19 cellular contexts compared by ENCODE assay signal in genomic region chr3:101119535-101119934, GRCh38.
DNase-seq lines count a peak whose midpoint lies in the region; ATAC-seq, FAIRE-seq and TF ChIP-seq lines count a peak whose summit lies in the region.
"Had no signal": no experiment of that assay in that cellular context is flagged by ENCODE, and none has a peak within 500 bp of the region (broad histone marks: within the 10 kb centered on the region; RNA-seq: fewer than 3 reads in every experiment).

No MANE protein-coding gene starts in this region.

- H3K27me3 ChIP-seq in IMR-90 (ENCODE audit: control insufficient read depth, insufficient read depth, low read length): no peaks in the 10 kb centered on the region
- no peaks in the 10 kb centered on the region for H3K27me3 ChIP-seq in mammary epithelial cell (ENCODE audit: insufficient read depth, low read length)
- H3K27me3 ChIP-seq in small intestine (ENCODE audit: control insufficient read depth in 2 of 2, insufficient read depth in 2 of 2, low read length in 2 of 2): no peaks in the 10 kb centered on the region
- H3K27me3 ChIP-seq in pancreas: no peaks in the 10 kb centered on the region
- H3K27me3 ChIP-seq: right atrium auricular region, SJSA1, vagina had no signal

- H3K14ac ChIP-seq in IMR-90 (replicated peaks; ENCODE audit: low read depth, low read length): no peak overlapping the region

- no peak overlapping the region for H4K8ac ChIP-seq in IMR-90 (ENCODE audit: low read depth in 2 of 2, low read length in 2 of 2)

- DNase-seq in AG08395 (ENCODE audit: low spot score) (peak; percentile 37), IMR-90 (peak; percentile 92), mammary epithelial cell (peak; percentile 1), hepatic stellate cell (ENCODE audit: low spot score) (peak; percentile 24), small intestine (no peak), pancreas (no peak), cardiac septum (ENCODE audit: low spot score) (no peak), MV-4-11 (lab: John Stamatoyannopoulos, UW) (no peak)
- DNase-seq: activated CD8-positive, alpha-beta memory T cell treated with anti-CD3 and anti-CD28 coated beads, Interleukin-2, amount 10 ng/mL, durations not matched to agents 7 days and 5 days; activated gamma-delta T cell treated with Interleukin-2 at 50 U/mL for 16 hours; anterior cingulate cortex; hypothalamus; NCI-H2081 treated with DMSO at 0.1 percent for 48 hours; NCI-H524 treated with DMSO at 0.1 percent for 48 hours; stimulated activated CD4-positive, alpha-beta T cell treated with anti-CD3 and anti-CD28 coated beads, Interleukin-1b, Interleukin-23, amount 100 ng/mL, for 48 hours had no signal

- in situ Hi-C loops in IMR-90 (cut with MboI; ENCODE audit: low sequenced_read_pairs) (no loop called here), mammary epithelial cell (cut with MboI; ENCODE audit: low sequenced_read_pairs in 2 of 2) (no loop called here)

- no peak overlapping the region for H3K23ac ChIP-seq in IMR-90 (ENCODE audit: low read depth, low read length)

- H3K27ac ChIP-seq in IMR-90 (ENCODE audit: insufficient read depth, low read length) (no peak overlapping the region), mammary epithelial cell (ENCODE audit: insufficient read depth, low read depth, low read length) (no peak overlapping the region), small intestine (ENCODE audit: low read depth in 1 of 2, low read length in 1 of 2) (no peak overlapping the region), pancreas (no peak overlapping the region)
- H3K27ac ChIP-seq: epithelial cell of prostate, right atrium auricular region, SJSA1, vagina had no signal

- H3K79me2 ChIP-seq in mammary epithelial cell (ENCODE audit: insufficient read depth, low read length): no peaks in the 10 kb centered on the region

- no peak overlapping the region for H4K91ac ChIP-seq in IMR-90 (ENCODE audit: insufficient read depth, low read depth, low read length)

- BruUV-seq in IMR-90 (replicated peaks; lab: Mats Ljungman, UMichigan): no TSS peak
- BruUV-seq in mammary epithelial cell (replicated peaks; lab: Mats Ljungman, UMichigan): no TSS peak

- H3K9me1 ChIP-seq in IMR-90 (ENCODE audit: insufficient read depth, low read length): no peaks in the 10 kb centered on the region

- H3K56ac ChIP-seq in IMR-90 (ENCODE audit: extremely low read depth, insufficient read depth, low read length): no peak overlapping the region

- TF ChIP-seq POLR2A in IMR-90 (IDR thresholded peaks at IDR 0.05; ENCODE audit: low read depth, low read length): no peak

- H2AFZ ChIP-seq in IMR-90 (replicated peaks; ENCODE audit: low read length, poor library complexity): no peak overlapping the region
- no peak overlapping the region for H2AFZ ChIP-seq in mammary epithelial cell (ENCODE audit: low read depth, low read length)

- no peak for TF ChIP-seq RAD21 in IMR-90 (IDR thresholded peaks at IDR 0.05; ENCODE audit: low read length)

- TF ChIP-seq CTCF in IMR-90 (conservative IDR thresholded peaks at IDR 0.05; ENCODE audit: low read depth, low read length): no peak
- no peak for TF ChIP-seq CTCF in mammary epithelial cell (conservative IDR thresholded peaks at IDR 0.05 in 1 of 2, IDR thresholded peaks at IDR 0.05 in 1 of 2; ENCODE audit: extremely low read depth in 1 of 2, insufficient read depth in 1 of 2, low read depth in 1 of 2, low read length in 2 of 2)
- TF ChIP-seq CTCF in pancreas (IDR thresholded peaks at IDR 0.05): no peak

- CTCF ChIA-PET in IMR-90 (lab: Yijun Ruan, JAX) (no interaction called here), mammary epithelial cell (lab: Charles Lee; ENCODE audit: low non-redundant PET) (no interaction called here)

- H3K36me3 ChIP-seq in IMR-90 (ENCODE audit: control insufficient read depth, insufficient read depth, low read length) (no peaks in the 10 kb centered on the region), mammary epithelial cell (ENCODE audit: insufficient read depth, low read length) (no peaks in the 10 kb centered on the region), small intestine (ENCODE audit: control insufficient read depth in 2 of 2, insufficient read depth in 2 of 2, low read length in 2 of 2) (no peaks in the 10 kb centered on the region), pancreas (no peaks in the 10 kb centered on the region)
- H3K36me3 ChIP-seq: right atrium auricular region, SJSA1, vagina had no signal

- no peak overlapping the region for H3K4ac ChIP-seq in IMR-90 (ENCODE audit: low read depth, low read length)

- no peak overlapping the region for H2BK5ac ChIP-seq in IMR-90 (ENCODE audit: low read depth, low read length, poor library complexity, severe bottlenecking)

- no peak overlapping the region for H4K5ac ChIP-seq in IMR-90 (ENCODE audit: low read depth, low read length)

- H3K18ac ChIP-seq in IMR-90 (ENCODE audit: low read depth, low read length): no peak overlapping the region

- H3K9ac ChIP-seq in IMR-90 (ENCODE audit: low read depth, low read length) (no peak overlapping the region), mammary epithelial cell (ENCODE audit: insufficient read depth, low read length) (no peak overlapping the region)

- no peak overlapping the region for H2BK20ac ChIP-seq in IMR-90 (ENCODE audit: low read depth, low read length)

- no peak overlapping the region for H2BK120ac ChIP-seq in IMR-90 (ENCODE audit: low read depth, low read length)

- dilution Hi-C loops in IMR-90 (cut with HindIII; ENCODE audit: low sequenced_read_pairs, unreplicated experiment) (no loop called here), mammary epithelial cell (cut with HindIII; ENCODE audit: low sequenced_read_pairs) (no loop called here)

- ATAC-seq in IMR-90 (ENCODE audit: low read depth) (peak; percentile 89), pancreas (no peak)
- ATAC-seq: activated CD8-positive, alpha-beta memory T cell treated with anti-CD3 and anti-CD28 coated beads, Interleukin-2, amount 10 ng/mL, durations not matched to agents 7 days and 5 days had no signal

- H3K4me2 ChIP-seq in IMR-90 (ENCODE audit: low read depth, low read length): no peak overlapping the region
- H3K4me2 ChIP-seq in mammary epithelial cell (ENCODE audit: insufficient read depth, low read depth, low read length): no peak overlapping the region

- no peak overlapping the region for H2BK15ac ChIP-seq in IMR-90 (ENCODE audit: low read depth, low read length)

- no peak overlapping the region for H2AK9ac ChIP-seq in IMR-90 (replicated peaks; ENCODE audit: low read depth, low read length, poor library complexity)

- FAIRE-seq in small intestine (lab: Jason Lieb, UNC) (no peak), pancreas (lab: Jason Lieb, UNC) (no peak)

- no peak overlapping the region for H2AK5ac ChIP-seq in IMR-90 (ENCODE audit: low read depth, low read length)

- H3K4me3 ChIP-seq in IMR-90 (ENCODE audit: insufficient read depth, low read depth, low read length) (no peak overlapping the region), mammary epithelial cell (replicated peaks in 1 of 3; ENCODE audit: insufficient read depth in 1 of 3, low read depth in 2 of 3, low read length in 3 of 3) (no peak overlapping the region), small intestine (ENCODE audit: low read depth in 1 of 2, low read length in 2 of 2) (no peak overlapping the region), pancreas (no peak overlapping the region)
- H3K4me3 ChIP-seq: right atrium auricular region, SJSA1, vagina had no signal

- WGBS in IMR-90 (ENCODE audit: extremely low coverage in 2 of 2, insufficient read length in 1 of 2), 2 experiments: no CpG with 5 or more reads among the region's 3 CpGs
- WGBS in mammary epithelial cell (ENCODE audit: low coverage, missing lambda C conversion rate): 76% methylated on average over 3 of the region's 3 CpGs
- 78 to 82% (median 79%) methylated on average over 3 of the region's 3 CpGs for WGBS in small intestine, 3 donors
- WGBS in pancreas, 2 donors: 46 to 58% methylated on average over 3 of the region's 3 CpGs

- H3K9me3 ChIP-seq in IMR-90 (ENCODE audit: control insufficient read depth, insufficient read depth, low read length) (no peaks in the 10 kb centered on the region), mammary epithelial cell (replicated peaks; ENCODE audit: insufficient read depth, low read length) (no peaks in the 10 kb centered on the region), small intestine (ENCODE audit: control insufficient read depth, low read depth) (no peaks in the 10 kb centered on the region), pancreas (no peaks in the 10 kb centered on the region)
- H3K9me3 ChIP-seq: right atrium auricular region, SJSA1, vagina had no signal

- H4K20me1 ChIP-seq in IMR-90 (ENCODE audit: insufficient read depth, low read length) (no peaks in the 10 kb centered on the region), mammary epithelial cell (ENCODE audit: insufficient read depth, low read length) (no peaks in the 10 kb centered on the region)

- H3K4me1 ChIP-seq in IMR-90 (ENCODE audit: control insufficient read depth, insufficient read depth, low read length): no peaks in the 10 kb centered on the region
- no peaks in the 10 kb centered on the region for H3K4me1 ChIP-seq in mammary epithelial cell (ENCODE audit: insufficient read depth, low read length)
- no peaks in the 10 kb centered on the region for H3K4me1 ChIP-seq in small intestine (ENCODE audit: control insufficient read depth in 2 of 2, insufficient read depth in 1 of 2, low read depth in 1 of 2, low read length in 1 of 2)
- H3K4me1 ChIP-seq in pancreas: no peaks in the 10 kb centered on the region
- H3K4me1 ChIP-seq: SJSA1, vagina had no signal

- no peaks in the 10 kb centered on the region for H3K79me1 ChIP-seq in IMR-90 (ENCODE audit: low read depth in 1 of 2, low read length in 2 of 2)

- intact Hi-C loops in IMR-90 (cut with micrococcal nuclease) (no loop called here), mammary epithelial cell (cut with micrococcal nuclease) (no loop called here), pancreas (cut with DNase I) (no loop called here), cardiac septum (cut with DNase I) (no loop called here)

- POLR2A ChIA-PET in IMR-90 (lab: Charles Lee; ENCODE audit: unreplicated experiment): no interaction called here

TF ChIP-seq in IMR-90, 13 proteins besides CTCF, POLR2A, EP300 and RAD21 (continues in another document):
- TF ChIP-seq MAFK (IDR thresholded peaks at IDR 0.05; ENCODE audit: low read depth, low read length) (no peak), MXI1 (IDR thresholded peaks at IDR 0.05; ENCODE audit: borderline replicate concordance, low read depth, low read length) (no peak), RFX5 (IDR thresholded peaks at IDR 0.05; ENCODE audit: low read depth, low read length) (no peak), NFE2L2 (IDR thresholded peaks at IDR 0.05; ENCODE audit: low read depth, low read length) (no peak), FOS (IDR thresholded peaks at IDR 0.05; ENCODE audit: low read depth, low read length) (peak; percentile 93), CHD1 (IDR thresholded peaks at IDR 0.05; ENCODE audit: low read depth, low read length) (no peak), MAZ (IDR thresholded peaks at IDR 0.05; ENCODE audit: borderline replicate concordance, low read depth, low read length) (no peak), CEBPB (IDR thresholded peaks at IDR 0.05; ENCODE audit: low read depth, low read length) (peak; percentile 83)

Comparison
In these comparisons a context has a peak if more than half of its experiments do, and no peak if none do; other contexts are left out.
1. DNase-seq: peak in AG08395 (single experiment), IMR-90 (single experiment), mammary epithelial cell (single experiment) and hepatic stellate cell (single experiment); none in small intestine (single experiment), pancreas (0 of 6), cardiac septum (single experiment) and MV-4-11 (single experiment).